15 cellular contexts compared by ENCODE assay signal in the genomic region with DNA sequence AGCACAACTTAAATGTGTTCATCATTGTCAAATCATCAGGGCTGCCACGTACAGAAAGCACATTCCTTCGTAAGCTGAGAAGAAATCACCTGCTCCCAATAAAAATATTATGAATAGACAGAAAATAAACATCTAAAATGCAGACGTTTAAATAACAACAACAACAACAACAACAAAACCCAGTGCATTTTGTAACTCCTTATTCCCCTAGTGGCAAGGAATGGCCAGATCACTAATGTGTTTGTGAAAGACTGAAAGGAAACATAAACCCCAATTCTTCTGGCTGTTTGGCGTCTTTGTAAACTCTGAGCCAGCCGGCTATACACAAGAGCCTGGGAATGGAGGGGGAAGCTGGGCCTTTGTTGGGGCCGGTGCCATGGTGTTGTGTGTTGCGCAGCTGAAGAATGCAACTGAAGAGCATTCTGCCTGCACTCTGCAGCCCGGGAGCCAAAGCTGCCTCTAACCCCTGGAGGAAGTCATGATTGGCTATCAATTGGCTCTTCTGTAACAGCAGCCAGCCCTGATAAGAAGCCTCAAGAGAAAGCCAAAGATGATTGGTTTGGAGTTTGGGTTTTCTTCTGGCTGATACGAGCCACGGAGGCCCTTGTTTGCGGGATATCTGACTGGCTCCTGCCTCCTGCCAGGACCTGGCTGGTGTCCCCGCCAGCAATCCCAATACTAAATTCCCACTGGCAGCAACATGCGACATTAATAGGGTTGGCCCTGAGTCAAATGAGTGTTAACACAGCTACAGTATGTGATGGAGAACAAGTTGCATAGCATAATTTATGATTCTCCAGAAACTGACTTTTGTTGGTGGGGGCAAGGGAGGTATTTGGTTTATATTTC.
DNase-seq lines count a peak whose midpoint lies in the region; ATAC-seq lines count a peak whose summit lies in the region.
"Had no signal": no experiment of that assay in that cellular context is flagged by ENCODE, and none has a peak within 500 bp of the region (broad histone marks: within the 10 kb centered on the region; RNA-seq: fewer than 3 reads in every experiment).

No MANE protein-coding gene starts in this region.

- H3K4me3 Mint-ChIP-seq in activated naive CD4-positive, alpha-beta T cell treated with anti-CD3 and anti-CD28 coated beads for 36 hours: no peak overlapping the region
- H3K4me3 Mint-ChIP-seq: B cell; natural killer cell treated with Interleukin-12 subunit alpha and Interleukin-12 subunit beta and Interleukin-15 and Interleukin-18, amount 100 ng/mL, for 72 hours; T-helper 17 cell had no signal

- no peaks in the 10 kb centered on the region for H3K4me1 Mint-ChIP-seq in activated naive CD4-positive, alpha-beta T cell treated with anti-CD3 and anti-CD28 coated beads for 36 hours (ENCODE audit: low read depth)
- H3K4me1 Mint-ChIP-seq: B cell, T-helper 17 cell had no signal

- H3K9me3 Mint-ChIP-seq in activated naive CD4-positive, alpha-beta T cell treated with anti-CD3 and anti-CD28 coated beads for 36 hours: no peaks in the 10 kb centered on the region
- H3K9me3 Mint-ChIP-seq: natural killer cell treated with Interleukin-12 subunit alpha and Interleukin-12 subunit beta and Interleukin-15 and Interleukin-18, amount 100 ng/mL, for 72 hours had no signal

- H3K9ac ChIP-seq in ES-I3 (ENCODE audit: low read depth, low read length): peak overlapping the region; percentile 5; the same call in 1 of the 2 replicates

- no peaks in the 10 kb centered on the region for H3K36me3 Mint-ChIP-seq in activated naive CD4-positive, alpha-beta T cell treated with anti-CD3 and anti-CD28 coated beads for 36 hours (ENCODE audit: low read depth)
- H3K36me3 Mint-ChIP-seq: natural killer cell treated with Interleukin-12 subunit alpha and Interleukin-12 subunit beta and Interleukin-15 and Interleukin-18, amount 100 ng/mL, for 72 hours had no signal

- peaks cover 8% of the 10 kb centered on the region for H3K27me3 Mint-ChIP-seq in activated naive CD4-positive, alpha-beta T cell treated with anti-CD3 and anti-CD28 coated beads for 36 hours (ENCODE audit: low read depth)
- H3K27me3 Mint-ChIP-seq: B cell had no signal

- CTCF ChIA-PET in activated naive CD4-positive, alpha-beta T cell treated with anti-CD3 and anti-CD28 coated beads for 36 hours (lab: Charles Lee): no interaction called here

- intact Hi-C loops in activated naive CD4-positive, alpha-beta T cell treated with anti-CD3 and anti-CD28 coated beads for 36 hours (cut with micrococcal nuclease): no loop called here

- DNase-seq in cerebellum (ENCODE audit: low spot score) (peak; percentile 3), iPS DF 4.7 (ENCODE audit: extremely low read depth, low spot score) (peak; percentile 5), putamen (ENCODE audit: low spot score) (peak; percentile 20), HuH-7.5 (ENCODE audit: low spot score) (no peak)
- DNase-seq in activated naive CD4-positive, alpha-beta T cell treated with anti-CD3 and anti-CD28 coated beads for 36 hours: no peak
- DNase-seq: activated CD4-positive, alpha-beta T cell treated with anti-CD3 and anti-CD28 coated beads, Interleukin-2, amount 50 U/mL, for 48 hours; activated effector memory CD4-positive, alpha-beta T cell treated with anti-CD3 and anti-CD28 coated beads, Interleukin-2, amount 50 U/mL, for 16 hours; central memory CD4-positive, alpha-beta T cell; NCI-H226; T-helper 17 cell had no signal

- H3K36me3 ChIP-seq in ES-I3 (ENCODE audit: insufficient read depth, low read length): peaks cover 30% of the 10 kb centered on the region

- no peak overlapping the region for H3K27ac Mint-ChIP-seq in activated naive CD4-positive, alpha-beta T cell treated with anti-CD3 and anti-CD28 coated beads for 36 hours
- H3K27ac Mint-ChIP-seq: B cell; natural killer cell treated with Interleukin-12 subunit alpha and Interleukin-12 subunit beta and Interleukin-15 and Interleukin-18, amount 100 ng/mL, for 72 hours; T-helper 17 cell had no signal

- no peak for ATAC-seq in HG03342 (IDR thresholded peaks at IDR 0.05; ENCODE audit: unreplicated experiment)
- no peak for ATAC-seq in HG03280 (IDR thresholded peaks at IDR 0.05; ENCODE audit: unreplicated experiment)
- ATAC-seq: natural killer cell treated with Interleukin-12 subunit alpha and Interleukin-12 subunit beta and Interleukin-15 and Interleukin-18, amount 100 ng/mL, for 72 hours; T-helper 17 cell had no signal

- peaks cover 43% of the 10 kb centered on the region for H3K4me1 ChIP-seq in ES-I3 (ENCODE audit: insufficient read depth, low read length)

- H3K9me3 ChIP-seq in ES-I3 (ENCODE audit: control insufficient read depth, insufficient read depth, low read length): no peaks in the 10 kb centered on the region

Comparison
In these comparisons a context has a peak if more than half of its experiments do, and no peak if none do; other contexts are left out.
1. DNase-seq: peak in cerebellum (single experiment), iPS DF 4.7 (single experiment) and putamen (single experiment); none in HuH-7.5 (single experiment) and activated naive CD4-positive, alpha-beta T cell treated with anti-CD3 and anti-CD28 coated beads for 36 hours (single experiment).